21 cellular contexts compared by ENCODE assay signal in genomic region chr21:46662367-46662654, GRCh38. TPM values are rescaled to one million over a fixed set of nuclear protein-coding genes. Genes with fewer than 3 reads are reported as not detected.
DNase-seq lines count a peak whose midpoint lies in the region; ATAC-seq and TF ChIP-seq lines count a peak whose summit lies in the region.
"Had no signal": no experiment of that assay in that cellular context is flagged by ENCODE, and none has a peak within 500 bp of the region (broad histone marks: within the 10 kb centered on the region; RNA-seq: fewer than 3 reads in every experiment).

No MANE protein-coding gene starts in this region.

- H3K27me3 ChIP-seq in IMR-90 (ENCODE audit: control insufficient read depth, insufficient read depth, low read length) (no peaks in the 10 kb centered on the region), gastroesophageal sphincter (peaks cover 12% of the 10 kb centered on the region)

- no peak overlapping the region for H2BK5ac ChIP-seq in IMR-90 (ENCODE audit: low read depth, low read length, poor library complexity, severe bottlenecking)

- H4K8ac ChIP-seq in IMR-90 (ENCODE audit: low read depth in 2 of 2, low read length in 2 of 2): no peak overlapping the region

- CTCF ChIA-PET in IMR-90 (lab: Yijun Ruan, JAX): no interaction called here

- H2BK15ac ChIP-seq in IMR-90 (ENCODE audit: low read depth, low read length): no peak overlapping the region

- no peak overlapping the region for H2BK20ac ChIP-seq in IMR-90 (ENCODE audit: low read depth, low read length)

- no peak for TF ChIP-seq RAD21 in IMR-90 (IDR thresholded peaks at IDR 0.05; ENCODE audit: low read length)

- peaks cover 6% of the 10 kb centered on the region for H3K9me1 ChIP-seq in IMR-90 (ENCODE audit: insufficient read depth, low read length)

- dilution Hi-C loops in IMR-90 (cut with HindIII; ENCODE audit: low sequenced_read_pairs, unreplicated experiment): no loop called here

- intact Hi-C loops in IMR-90 (cut with micrococcal nuclease): no loop called here

- no TSS peak for BruUV-seq in IMR-90 (replicated peaks; lab: Mats Ljungman, UMichigan)

- no peak overlapping the region for H2AFZ ChIP-seq in IMR-90 (replicated peaks; ENCODE audit: low read length, poor library complexity)

- H2BK120ac ChIP-seq in IMR-90 (ENCODE audit: low read depth, low read length): no peak overlapping the region

- H2AK9ac ChIP-seq in IMR-90 (replicated peaks; ENCODE audit: low read depth, low read length, poor library complexity): peak overlapping the region; percentile 5

- H3K36me3 ChIP-seq in ES-I3 (ENCODE audit: insufficient read depth, low read length) (peaks cover 4% of the 10 kb centered on the region; the same call in 1 of the 2 replicates), IMR-90 (ENCODE audit: control insufficient read depth, insufficient read depth, low read length) (peaks cover 30% of the 10 kb centered on the region), gastroesophageal sphincter (peaks cover 0 to 68% of the 10 kb centered on the region in 2 donors)

- H3K4me3 ChIP-seq in IMR-90 (ENCODE audit: insufficient read depth, low read depth, low read length): no peak overlapping the region
- H3K4me3 ChIP-seq in gastroesophageal sphincter: peak overlapping the region; percentile 37 to 51
- H3K4me3 ChIP-seq in skeletal muscle cell (ENCODE audit: low read depth, low read length): peak overlapping the region; percentile 12

- H3K56ac ChIP-seq in IMR-90 (ENCODE audit: extremely low read depth, insufficient read depth, low read length): no peak overlapping the region

- no peak overlapping the region for H3K18ac ChIP-seq in IMR-90 (ENCODE audit: low read depth, low read length)

- no peak overlapping the region for H4K91ac ChIP-seq in IMR-90 (ENCODE audit: insufficient read depth, low read depth, low read length)

- no peak overlapping the region for H3K23ac ChIP-seq in IMR-90 (ENCODE audit: low read depth, low read length)

- no peak for ATAC-seq in IMR-90 (ENCODE audit: low read depth)
- ATAC-seq in gastroesophageal sphincter: no peak
- ATAC-seq in GM21390 (IDR thresholded peaks at IDR 0.05; ENCODE audit: unreplicated experiment): no peak
- no peak for ATAC-seq in HG02588 (IDR thresholded peaks at IDR 0.05; ENCODE audit: unreplicated experiment)

- no peak for TF ChIP-seq CTCF in IMR-90 (conservative IDR thresholded peaks at IDR 0.05; ENCODE audit: low read depth, low read length)
- no peak for TF ChIP-seq CTCF in gastroesophageal sphincter (IDR thresholded peaks at IDR 0.05)

- H3K4me1 ChIP-seq in ES-I3 (ENCODE audit: insufficient read depth, low read length): no peaks in the 10 kb centered on the region; the same call in 1 of the 2 replicates
- no peaks in the 10 kb centered on the region for H3K4me1 ChIP-seq in IMR-90 (ENCODE audit: control insufficient read depth, insufficient read depth, low read length)
- peaks cover 0 to 27% (median 5%) of the 10 kb centered on the region in 3 donors for H3K4me1 ChIP-seq in gastroesophageal sphincter

- TF ChIP-seq POLR2A in IMR-90 (IDR thresholded peaks at IDR 0.05; ENCODE audit: low read depth, low read length) (no peak), gastroesophageal sphincter (IDR thresholded peaks at IDR 0.05) (no peak)

- no peak overlapping the region for H4K5ac ChIP-seq in IMR-90 (ENCODE audit: low read depth, low read length)

- WGBS in IMR-90 (ENCODE audit: extremely low coverage in 2 of 2, insufficient read length in 1 of 2), 2 experiments: 91% methylated on average over 4 of the region's 11 CpGs; no CpG with 5 or more reads in 1 of the 2 experiments
- no CpG with 5 or more reads among the region's 11 CpGs for WGBS in gastroesophageal sphincter (ENCODE audit: low coverage in 1 of 2), 2 donors

- peak overlapping the region; percentile 28; the same call in 1 of the 2 replicates for H3K9ac ChIP-seq in ES-I3 (ENCODE audit: low read depth, low read length)
- H3K9ac ChIP-seq in IMR-90 (ENCODE audit: low read depth, low read length): no peak overlapping the region

- H3K4ac ChIP-seq in IMR-90 (ENCODE audit: low read depth, low read length): no peak overlapping the region

- H3K27ac ChIP-seq in IMR-90 (ENCODE audit: insufficient read depth, low read length) (no peak overlapping the region), gastroesophageal sphincter (peak overlapping the region in 3 of 4 donors; percentile 80 to 87 (median 86))
- H3K27ac ChIP-seq: C4-2B had no signal

- DNase-seq in IMR-90 (no peak), skeletal muscle cell (ENCODE audit: low read depth) (no peak), HuH-7.5 (ENCODE audit: low spot score) (no peak)
- DNase-seq: AML-193, DMS79 treated with DMSO at 0.1 percent for 48 hours, GOT3, KG1, NCI-H1105 treated with DMSO at 0.1 percent for 48 hours, NCI-H1694 treated with DMSO at 0.1 percent for 48 hours, NCI-H2107, NCI-H2227 treated with DMSO at 0.1 percent for 48 hours, NCI-H510A treated with DMSO at 0.1 percent for 48 hours, NCI-H82, OCI-M1, SIG-M5 had no signal

- TF ChIP-seq EP300 in gastroesophageal sphincter (IDR thresholded peaks at IDR 0.05): no peak

- H3K79me1 ChIP-seq in IMR-90 (ENCODE audit: low read depth in 1 of 2, low read length in 2 of 2): peaks cover 13 to 18% of the 10 kb centered on the region in 2 experiments; a peak in 3 of 4 replicates

- H3K14ac ChIP-seq in IMR-90 (replicated peaks; ENCODE audit: low read depth, low read length): no peak overlapping the region

- H4K20me1 ChIP-seq in IMR-90 (ENCODE audit: insufficient read depth, low read length): no peaks in the 10 kb centered on the region

- H3K9me3 ChIP-seq in ES-I3 (ENCODE audit: control insufficient read depth, insufficient read depth, low read length): no peaks in the 10 kb centered on the region
- no peaks in the 10 kb centered on the region for H3K9me3 ChIP-seq in IMR-90 (ENCODE audit: control insufficient read depth, insufficient read depth, low read length)
- no peaks in the 10 kb centered on the region for H3K9me3 ChIP-seq in gastroesophageal sphincter

- H3K4me2 ChIP-seq in IMR-90 (ENCODE audit: low read depth, low read length): no peak overlapping the region

- in situ Hi-C loops in IMR-90 (cut with MboI; ENCODE audit: low sequenced_read_pairs): no loop called here

- H2AK5ac ChIP-seq in IMR-90 (ENCODE audit: low read depth, low read length): no peak overlapping the region

- POLR2A ChIA-PET in IMR-90 (lab: Charles Lee; ENCODE audit: unreplicated experiment): no interaction called here

TF ChIP-seq in IMR-90, 13 proteins besides CTCF, POLR2A, EP300 and RAD21:
- no peak for TF ChIP-seq FOS (IDR thresholded peaks at IDR 0.05; ENCODE audit: low read depth, low read length)
- TF ChIP-seq SMC3 (IDR thresholded peaks at IDR 0.05; ENCODE audit: low read depth, low read length): no peak
- TF ChIP-seq ELK1 (IDR thresholded peaks at IDR 0.05; ENCODE audit: borderline replicate concordance, low read depth, low read length): no peak
TF ChIP-seq in IMR-90: peak in this region for 0.

RNA-seq across cellular contexts. Expression of gene PRMT2, which starts 26.8 kb away (rescaled TPM):
- total RNA-seq in IMR-90 (2012; rRNA removed): 126 and 127 TPM in 2 replicates
- polyA plus RNA-seq in IMR-90 (2012; rRNA removed): 159 and 162 TPM in 2 replicates
- polyA plus RNA-seq in IMR-90 (2012; cell fraction: cytosol; rRNA removed): 169 and 183 TPM in 2 replicates
- 159 and 168 TPM in 2 replicates for polyA plus RNA-seq in IMR-90 (2012; cell fraction: nucleus; rRNA removed; ENCODE audit: low replicate concordance)
- 100 to 1,000 TPM; 128 to 176 (median 174) TPM for total RNA-seq in gastroesophageal sphincter

RNA-seq across cellular contexts. Expression of gene S100B, which starts 57.4 kb away (rescaled TPM):
- 0.18 TPM in 1 of 2 replicates, not detected in the other for total RNA-seq in IMR-90 (2012; rRNA removed)
- polyA plus RNA-seq in IMR-90 (2012; rRNA removed): 0.26 and 0.43 TPM in 2 replicates
- polyA plus RNA-seq in IMR-90 (2012; cell fraction: cytosol; rRNA removed): 0.04 and 0.16 TPM in 2 replicates
- 0.14 TPM in 1 of 2 replicates, not detected in the other for polyA plus RNA-seq in IMR-90 (2012; cell fraction: nucleus; rRNA removed; ENCODE audit: low replicate concordance)
- total RNA-seq in gastroesophageal sphincter: 10 to 100 TPM; 22.6 to 31.6 (median 27.7) TPM
- total RNA-seq: G401 had no signal

Comparison
In these comparisons a context has a peak if more than half of its experiments do, and no peak if none do; other contexts are left out.
1. RNA of gene S100B, which starts 57.4 kb away (total RNA-seq): 22.6 to 31.6 TPM in gastroesophageal sphincter; 0.18 TPM in IMR-90; every median in the first group is over 10 times any median in the second.